ENCODE assay signal across 9 cellular contexts in the genomic region with DNA sequence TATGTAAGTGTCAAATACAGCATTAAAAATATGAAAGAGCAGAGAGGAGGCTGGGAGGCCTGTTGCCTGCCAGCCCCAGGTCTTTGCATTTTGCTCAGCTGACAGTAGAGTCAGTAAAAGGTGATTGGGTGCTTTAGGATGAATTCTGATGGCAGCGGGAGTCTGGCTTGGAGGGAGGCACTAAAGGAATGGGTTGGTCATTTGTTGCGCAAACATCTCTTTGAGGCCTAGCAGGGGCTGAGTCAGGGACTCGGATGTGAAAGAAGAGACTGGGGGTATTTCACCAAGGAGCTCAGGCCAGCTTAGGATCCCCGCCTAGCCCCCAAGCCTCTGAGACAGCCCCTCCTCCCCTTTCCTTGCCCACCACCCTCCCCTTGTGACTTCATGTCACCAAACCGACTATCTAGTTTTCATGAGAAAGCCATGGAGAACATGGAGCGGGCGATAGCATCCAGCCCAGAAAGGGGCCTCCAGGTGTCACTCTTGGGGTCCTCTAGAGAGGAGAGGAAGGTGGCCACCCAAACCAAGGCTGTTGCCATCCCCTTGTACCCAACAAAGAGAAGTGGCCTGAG. TPM values are rescaled to one million over a fixed set of nuclear protein-coding genes. Genes with fewer than 3 reads are reported as not detected.
DNase-seq lines count a peak whose midpoint lies in the region; ATAC-seq and TF ChIP-seq lines count a peak whose summit lies in the region.
"Had no signal": no experiment of that assay in that cellular context is flagged by ENCODE, and none has a peak within 500 bp of the region (broad histone marks: within the 10 kb centered on the region; RNA-seq: fewer than 3 reads in every experiment).

No MANE protein-coding gene starts in this region.

- H3K4me3 ChIP-seq in GM23338 (no peak overlapping the region), neutrophil (ENCODE audit: low read depth in 1 of 2, low read length in 1 of 2) (peak overlapping the region; percentile 29 to 30), smooth muscle cell (no peak overlapping the region), colonic mucosa (no peak overlapping the region)

- TF ChIP-seq CTCF in GM23338 (conservative IDR thresholded peaks at IDR 0.05; ENCODE audit: low read depth in 2 of 2) (0 out of 4 replicates have a peak, but pooled peaks of 1 of the 2 experiments have one; percentile 3), neutrophil (IDR thresholded peaks at IDR 0.05) (no peak), smooth muscle cell (IDR thresholded peaks at IDR 0.05; ENCODE audit: borderline replicate concordance, insufficient read depth, poor library complexity, severe bottlenecking) (no peak), colonic mucosa (IDR thresholded peaks at IDR 0.05) (no peak)

- peaks cover 40% of the 10 kb centered on the region for H3K4me1 ChIP-seq in GM23338 (ENCODE audit: insufficient read depth)
- peaks cover 83 to 85% of the 10 kb centered on the region in 2 experiments for H3K4me1 ChIP-seq in neutrophil (ENCODE audit: control insufficient read depth in 1 of 2, insufficient read depth in 1 of 2, low read depth in 1 of 2, low read length in 1 of 2)
- peaks cover 13% of the 10 kb centered on the region for H3K4me1 ChIP-seq in smooth muscle cell (ENCODE audit: low read depth)
- peaks cover 6% of the 10 kb centered on the region for H3K4me1 ChIP-seq in colonic mucosa

- no peak for ATAC-seq in GM23338

- H3K9ac ChIP-seq in smooth muscle cell (ENCODE audit: low read depth) (no peak overlapping the region), colonic mucosa (ENCODE audit: low read depth in 2 of 2, low read length in 2 of 2) (no peak overlapping the region)

- peaks cover 42% of the 10 kb centered on the region for H4K20me1 ChIP-seq in GM23338 (replicated peaks; ENCODE audit: insufficient read depth)
- H4K20me1 ChIP-seq in smooth muscle cell (ENCODE audit: low read depth), result peaks cover 79% of the 10 kb centered on the region

- H3K79me2 ChIP-seq in GM23338 (replicated peaks; ENCODE audit: insufficient read depth) (peaks cover 89% of the 10 kb centered on the region), smooth muscle cell (ENCODE audit: low read depth) (peaks cover 75% of the 10 kb centered on the region)

- H3K4me3 Mint-ChIP-seq in GM23338, result no peak overlapping the region; the same call in 2 of the 3 replicates

- H3K27ac Mint-ChIP-seq in GM23338, result peak overlapping the region; percentile 56; the same call in 1 of the 2 replicates

- intact Hi-C loops in colonic mucosa (cut with DNase I), result no loop called here

- H3K27me3 ChIP-seq in GM23338 (ENCODE audit: insufficient read depth), result no peaks in the 10 kb centered on the region
- H3K27me3 ChIP-seq in neutrophil, result no peaks in the 10 kb centered on the region
- no peaks in the 10 kb centered on the region for H3K27me3 ChIP-seq in smooth muscle cell (ENCODE audit: low read depth)
- no peaks in the 10 kb centered on the region for H3K27me3 ChIP-seq in colonic mucosa

- peaks cover 10% of the 10 kb centered on the region for H3K27me3 Mint-ChIP-seq in GM23338 (ENCODE audit: insufficient read depth, low read depth, poor library complexity)

- H2AFZ ChIP-seq in GM23338 (no peak overlapping the region), smooth muscle cell (ENCODE audit: low read depth) (no peak overlapping the region)

- H3K9me2 ChIP-seq in GM23338 (ENCODE audit: insufficient read depth), result no peaks in the 10 kb centered on the region

- no peaks in the 10 kb centered on the region; the same call in 1 of the 3 replicates for H3K36me3 Mint-ChIP-seq in GM23338 (ENCODE audit: low read depth)

- peaks cover 50% of the 10 kb centered on the region for H3K4me1 Mint-ChIP-seq in GM23338

- WGBS in smooth muscle cell (ENCODE audit: low lambda C conversion rate), result 62% methylated on average over 7 of the region's 7 CpGs

- DNase-seq in GM23338 (ENCODE audit: low spot score) (no peak), OCI-M1 (lab: John Stamatoyannopoulos, UW) (peak; percentile 18), smooth muscle cell (lab: John Stamatoyannopoulos, UW; ENCODE audit: unreplicated experiment) (no peak), COR-L47 (lab: John Stamatoyannopoulos, UW) (no peak), colonic mucosa (no peak)
- DNase-seq in stimulated activated naive CD4-positive, alpha-beta T cell (lab: John Stamatoyannopoulos, UW), result no peak
- DNase-seq: activated CD4-positive, alpha-beta T cell treated with anti-CD3 and anti-CD28 coated beads for 48 hours had no signal

- H3K36me3 ChIP-seq in GM23338 (ENCODE audit: insufficient read depth) (no peaks in the 10 kb centered on the region; the same call in 1 of the 2 replicates), neutrophil (peaks cover 9% of the 10 kb centered on the region), smooth muscle cell (ENCODE audit: low read depth) (no peaks in the 10 kb centered on the region), colonic mucosa (no peaks in the 10 kb centered on the region)

- no peaks in the 10 kb centered on the region for H3K9me3 Mint-ChIP-seq in GM23338

- H3K9me3 ChIP-seq in neutrophil (no peaks in the 10 kb centered on the region), smooth muscle cell (replicated peaks; ENCODE audit: low read depth) (no peaks in the 10 kb centered on the region), colonic mucosa (no peaks in the 10 kb centered on the region)

- H3K27ac ChIP-seq in GM23338 (ENCODE audit: low read depth) (peak overlapping the region; percentile 63; the same call in 1 of the 2 replicates), cingulate gyrus (ENCODE audit: low read depth, low read length) (peak overlapping the region; percentile 60), neutrophil (peak overlapping the region; percentile 81), smooth muscle cell (ENCODE audit: low read depth) (no peak overlapping the region), colonic mucosa (no peak overlapping the region)

- no peak overlapping the region for H3K4me2 ChIP-seq in GM23338
- no peak overlapping the region for H3K4me2 ChIP-seq in smooth muscle cell

- H3F3A ChIP-seq in GM23338 (replicated peaks; ENCODE audit: low read depth), result no peaks in the 10 kb centered on the region; the same call in 1 of the 2 replicates
- no peaks in the 10 kb centered on the region for H3F3A ChIP-seq in smooth muscle cell (ENCODE audit: low read depth)

TF ChIP-seq in GM23338, 12 proteins besides CTCF, POLR2A, EP300 and RAD21 (continues in another document):
- TF ChIP-seq, protein P1, sequence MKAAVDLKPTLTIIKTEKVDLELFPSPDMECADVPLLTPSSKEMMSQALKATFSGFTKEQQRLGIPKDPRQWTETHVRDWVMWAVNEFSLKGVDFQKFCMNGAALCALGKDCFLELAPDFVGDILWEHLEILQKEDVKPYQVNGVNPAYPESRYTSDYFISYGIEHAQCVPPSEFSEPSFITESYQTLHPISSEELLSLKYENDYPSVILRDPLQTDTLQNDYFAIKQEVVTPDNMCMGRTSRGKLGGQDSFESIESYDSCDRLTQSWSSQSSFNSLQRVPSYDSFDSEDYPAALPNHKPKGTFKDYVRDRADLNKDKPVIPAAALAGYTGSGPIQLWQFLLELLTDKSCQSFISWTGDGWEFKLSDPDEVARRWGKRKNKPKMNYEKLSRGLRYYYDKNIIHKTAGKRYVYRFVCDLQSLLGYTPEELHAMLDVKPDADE (IDR thresholded peaks at IDR 0.05), result no peak
- TF ChIP-seq NANOG (IDR thresholded peaks at IDR 0.05; ENCODE audit: borderline replicate concordance) (no peak), EZH2phosphoT487 (IDR thresholded peaks at IDR 0.05; ENCODE audit: unreplicated experiment) (no peak), ZNF331 (CRISPR knock-in tag; IDR thresholded peaks at IDR 0.05; ENCODE audit: low read depth) (no peak), ZNF114 (CRISPR knock-in tag; IDR thresholded peaks at IDR 0.05) (no peak), EZH2 (IDR thresholded peaks at IDR 0.05; ENCODE audit: low read depth, unreplicated experiment) (no peak), JUNB (IDR thresholded peaks at IDR 0.05; ENCODE audit: unreplicated experiment) (no peak), POLR2AphosphoS5 (IDR thresholded peaks at IDR 0.05; ENCODE audit: low read depth) (no peak)

RNA-seq across cellular contexts. Expression of a gene that starts 9.7 kb away (rescaled TPM):
- total RNA-seq in GM23338 (2014; rRNA removed; shearing (Covaris generic)), result 148 and 170 TPM in 2 replicates
- polyA plus RNA-seq in GM23338 (2016; fragmentation: Nextera tagmentation; extraction: Ambion mirVana) (45.1 and 45.7 TPM in 2 replicates), smooth muscle cell (30.7 and 52.0 TPM in 2 replicates)
- total RNA-seq in smooth muscle cell (32.2 and 42.1 TPM in 2 replicates), colonic mucosa (10 to 100 TPM; 42.7 to 83.8 TPM)

RNA-seq across cellular contexts. Expression of a gene that starts 24.5 kb away (rescaled TPM):
- total RNA-seq in GM23338 (2014; rRNA removed; shearing (Covaris generic)), result 388 and 438 TPM in 2 replicates
- polyA plus RNA-seq in GM23338 (2016; fragmentation: Nextera tagmentation; extraction: Ambion mirVana) (451 and 477 TPM in 2 replicates), smooth muscle cell (667 and 755 TPM in 2 replicates)
- total RNA-seq in smooth muscle cell (403 and 490 TPM in 2 replicates), colonic mucosa (10 to 100 TPM; 80.4 to 98.9 TPM)

RNA-seq across cellular contexts. Expression of a gene that starts 34.6 kb away (rescaled TPM):
- 0.93 and 0.97 TPM in 2 replicates for total RNA-seq in GM23338 (2014; rRNA removed; shearing (Covaris generic))
- polyA plus RNA-seq in GM23338 (2016; fragmentation: Nextera tagmentation; extraction: Ambion mirVana) (not detected in 2 replicates), smooth muscle cell (11.1 and 20.0 TPM in 2 replicates)
- total RNA-seq in smooth muscle cell (4.7 and 5.6 TPM in 2 replicates), colonic mucosa (under 1 TPM; 0.42 to 0.49 TPM)

Comparison
In these comparisons a context has a peak if more than half of its experiments do, and no peak if none do; other contexts are left out.
1. H3K27ac ChIP-seq: peak in GM23338 (single experiment), cingulate gyrus (single experiment) and neutrophil (single experiment); none in smooth muscle cell (single experiment) and colonic mucosa (single experiment).
2. H3K4me3 ChIP-seq: peak in neutrophil (2 of 2); none in GM23338 (single experiment), smooth muscle cell (single experiment) and colonic mucosa (single experiment).